ENCODE assay signal across 1 cellular context in the genomic region with DNA sequence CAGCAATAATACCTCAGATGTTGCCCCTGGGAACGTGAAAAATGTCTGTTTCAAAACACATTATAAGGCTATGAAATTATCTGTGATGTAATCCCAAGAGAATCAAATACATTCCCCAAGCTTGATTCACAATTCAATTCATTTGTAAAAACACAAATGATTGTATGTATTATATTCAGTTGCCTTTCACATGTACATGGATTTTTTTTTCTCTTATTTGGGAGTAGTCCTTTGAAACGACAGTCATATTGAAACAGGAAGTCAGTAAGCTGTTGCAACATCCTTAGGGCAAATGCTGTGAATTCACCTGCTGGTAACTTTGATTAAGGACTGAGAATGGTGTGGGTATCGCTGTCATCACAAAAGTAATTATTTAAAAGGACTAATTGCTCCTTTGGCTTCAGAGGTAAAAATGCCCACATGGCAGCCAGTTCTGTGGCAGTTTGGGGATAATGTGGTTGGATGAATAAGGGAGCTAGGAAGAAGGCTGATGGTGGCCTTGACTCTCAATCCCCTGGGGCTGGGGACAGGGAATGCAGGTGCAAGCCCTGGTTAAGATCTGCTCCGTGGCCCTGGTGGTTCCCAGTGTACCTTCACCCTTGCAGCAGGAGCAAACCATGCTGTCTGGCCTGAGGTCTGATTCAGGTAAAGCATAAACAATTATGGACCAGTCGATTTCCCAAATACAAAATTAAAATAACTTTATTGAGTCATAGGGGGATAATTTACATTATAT.
TF ChIP-seq lines count a peak whose summit lies in the region.

No MANE protein-coding gene starts in this region.

TF ChIP-seq in GM12878, 131 proteins besides CTCF, POLR2A, EP300 and RAD21 (continued from another document):
- TF ChIP-seq, protein P1, sequence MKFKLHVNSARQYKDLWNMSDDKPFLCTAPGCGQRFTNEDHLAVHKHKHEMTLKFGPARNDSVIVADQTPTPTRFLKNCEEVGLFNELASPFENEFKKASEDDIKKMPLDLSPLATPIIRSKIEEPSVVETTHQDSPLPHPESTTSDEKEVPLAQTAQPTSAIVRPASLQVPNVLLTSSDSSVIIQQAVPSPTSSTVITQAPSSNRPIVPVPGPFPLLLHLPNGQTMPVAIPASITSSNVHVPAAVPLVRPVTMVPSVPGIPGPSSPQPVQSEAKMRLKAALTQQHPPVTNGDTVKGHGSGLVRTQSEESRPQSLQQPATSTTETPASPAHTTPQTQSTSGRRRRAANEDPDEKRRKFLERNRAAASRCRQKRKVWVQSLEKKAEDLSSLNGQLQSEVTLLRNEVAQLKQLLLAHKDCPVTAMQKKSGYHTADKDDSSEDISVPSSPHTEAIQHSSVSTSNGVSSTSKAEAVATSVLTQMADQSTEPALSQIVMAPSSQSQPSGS (IDR thresholded peaks at IDR 0.05; ENCODE audit: low read length), result peak; percentile 72
- TF ChIP-seq, protein P2, sequence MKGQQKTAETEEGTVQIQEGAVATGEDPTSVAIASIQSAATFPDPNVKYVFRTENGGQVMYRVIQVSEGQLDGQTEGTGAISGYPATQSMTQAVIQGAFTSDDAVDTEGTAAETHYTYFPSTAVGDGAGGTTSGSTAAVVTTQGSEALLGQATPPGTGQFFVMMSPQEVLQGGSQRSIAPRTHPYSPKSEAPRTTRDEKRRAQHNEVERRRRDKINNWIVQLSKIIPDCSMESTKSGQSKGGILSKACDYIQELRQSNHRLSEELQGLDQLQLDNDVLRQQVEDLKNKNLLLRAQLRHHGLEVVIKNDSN (IDR thresholded peaks at IDR 0.05; ENCODE audit: borderline replicate concordance, extremely low read length, insufficient read depth, low read depth, low read length), result no peak
- TF ChIP-seq, protein P3, sequence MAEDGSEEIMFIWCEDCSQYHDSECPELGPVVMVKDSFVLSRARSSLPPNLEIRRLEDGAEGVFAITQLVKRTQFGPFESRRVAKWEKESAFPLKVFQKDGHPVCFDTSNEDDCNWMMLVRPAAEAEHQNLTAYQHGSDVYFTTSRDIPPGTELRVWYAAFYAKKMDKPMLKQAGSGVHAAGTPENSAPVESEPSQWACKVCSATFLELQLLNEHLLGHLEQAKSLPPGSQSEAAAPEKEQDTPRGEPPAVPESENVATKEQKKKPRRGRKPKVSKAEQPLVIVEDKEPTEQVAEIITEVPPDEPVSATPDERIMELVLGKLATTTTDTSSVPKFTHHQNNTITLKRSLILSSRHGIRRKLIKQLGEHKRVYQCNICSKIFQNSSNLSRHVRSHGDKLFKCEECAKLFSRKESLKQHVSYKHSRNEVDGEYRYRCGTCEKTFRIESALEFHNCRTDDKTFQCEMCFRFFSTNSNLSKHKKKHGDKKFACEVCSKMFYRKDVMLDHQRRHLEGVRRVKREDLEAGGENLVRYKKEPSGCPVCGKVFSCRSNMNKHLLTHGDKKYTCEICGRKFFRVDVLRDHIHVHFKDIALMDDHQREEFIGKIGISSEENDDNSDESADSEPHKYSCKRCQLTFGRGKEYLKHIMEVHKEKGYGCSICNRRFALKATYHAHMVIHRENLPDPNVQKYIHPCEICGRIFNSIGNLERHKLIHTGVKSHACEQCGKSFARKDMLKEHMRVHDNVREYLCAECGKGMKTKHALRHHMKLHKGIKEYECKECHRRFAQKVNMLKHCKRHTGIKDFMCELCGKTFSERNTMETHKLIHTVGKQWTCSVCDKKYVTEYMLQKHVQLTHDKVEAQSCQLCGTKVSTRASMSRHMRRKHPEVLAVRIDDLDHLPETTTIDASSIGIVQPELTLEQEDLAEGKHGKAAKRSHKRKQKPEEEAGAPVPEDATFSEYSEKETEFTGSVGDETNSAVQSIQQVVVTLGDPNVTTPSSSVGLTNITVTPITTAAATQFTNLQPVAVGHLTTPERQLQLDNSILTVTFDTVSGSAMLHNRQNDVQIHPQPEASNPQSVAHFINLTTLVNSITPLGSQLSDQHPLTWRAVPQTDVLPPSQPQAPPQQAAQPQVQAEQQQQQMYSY (CRISPR knock-in tag; IDR thresholded peaks at IDR 0.05), result no peak
